21 cellular contexts compared by ENCODE assay signal in the genomic region with DNA sequence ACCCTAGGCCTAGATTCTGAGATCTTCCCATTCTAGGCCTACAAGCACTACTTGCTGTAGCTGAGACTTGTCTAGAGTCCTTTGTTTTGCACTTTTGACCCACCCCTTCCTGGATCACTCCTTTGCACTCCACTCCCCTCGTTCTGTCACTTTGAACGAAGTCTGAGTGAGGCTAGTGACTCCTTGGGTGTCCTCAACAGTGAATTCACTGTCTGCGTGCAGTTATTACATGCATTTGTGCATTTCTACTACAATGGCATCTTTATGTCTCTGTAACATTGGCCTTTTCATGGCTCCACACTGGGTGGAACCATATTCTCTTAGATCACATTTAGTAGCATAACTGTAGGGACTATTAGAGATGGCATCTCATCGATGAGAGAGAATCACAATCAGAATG.
"Had no signal": no experiment of that assay in that cellular context is flagged by ENCODE, and none has a peak within 500 bp of the region (broad histone marks: within the 10 kb centered on the region; RNA-seq: fewer than 3 reads in every experiment).

No MANE protein-coding gene starts in this region.

- DNase-seq: cerebellar nuclear complex; colonic mucosa; dermis blood vessel endothelial cell; effector CD4-positive, alpha-beta T cell; endodermal cell; heart right ventricle; islet precursor cell; left cardiac atrium; left ventricle myocardium inferior; lower lobe of right lung; mesenchymal stem cell; naive B cell; right cardiac atrium; small intestine; stimulated activated CD4-positive, alpha-beta T cell treated with anti-CD3 and anti-CD28 coated beads, Interleukin-12 subunit alpha, Interleukin-12 subunit beta, amount 100 ng/mL, for 4 hours; stimulated activated naive CD4-positive, alpha-beta T cell; stomach; thyroid gland had no signal

- H3K9me3 Mint-ChIP-seq: endodermal cell, naive B cell, nephron, type B pancreatic cell had no signal

- H3K27ac Mint-ChIP-seq: endodermal cell, naive B cell, nephron, type B pancreatic cell had no signal

- ATAC-seq: heart right ventricle, left cardiac atrium, lower lobe of right lung, right cardiac atrium had no signal

- H3K27ac ChIP-seq: colonic mucosa, heart right ventricle, left ventricle myocardium inferior, lower lobe of right lung, stomach, suprapubic skin, thyroid gland had no signal

- H3K4me3 Mint-ChIP-seq: endodermal cell, naive B cell, nephron, type B pancreatic cell had no signal

- H3K27me3 Mint-ChIP-seq: naive B cell, type B pancreatic cell had no signal

- H3K4me1 Mint-ChIP-seq: naive B cell had no signal
